Comparison of ENCODE assay signal across 8 cellular contexts in genomic region chr18:36143391-36143790, GRCh38. TPM values are rescaled to one million over a fixed set of nuclear protein-coding genes. Genes with fewer than 3 reads are reported as not detected.
"Had no signal": no experiment of that assay in that cellular context is flagged by ENCODE, and none has a peak within 500 bp of the region (broad histone marks: within the 10 kb centered on the region; RNA-seq: fewer than 3 reads in every experiment).

No MANE protein-coding gene starts in this region.

- FAIRE-seq: GM12878, GM12891, GM12892, GM18507, GM19239 had no signal

- H3K4me3 ChIP-seq: GM12878 had no signal

- DNase-seq: GDM1, GF-D8 had no signal

RNA-seq across cellular contexts. Expression of gene MOCOS, which starts 43.9 kb away (rescaled TPM):
- total RNA-seq: G401 had no signal
